8 cellular contexts compared by ENCODE assay signal in genomic region chr18:77131652-77132368, GRCh38. TPM values are rescaled to one million over a fixed set of nuclear protein-coding genes. Genes with fewer than 3 reads are reported as not detected.
A peak's percentile ranks its signal among the peaks of the same experiment; 100 is the strongest.
DNase-seq lines count a peak whose midpoint lies in the region; ATAC-seq, FAIRE-seq and TF ChIP-seq lines count a peak whose summit lies in the region.

No MANE protein-coding gene starts in this region.

- peak overlapping the region; percentile 94 for H3K9ac ChIP-seq in OCI-LY1 (ENCODE audit: low read length)
- no peak overlapping the region for H3K9ac ChIP-seq in iPS-18a (ENCODE audit: low read length)

- H4K20me1 ChIP-seq in OCI-LY1 (ENCODE audit: insufficient read depth, low read length), result no peaks in the 10 kb centered on the region

- H3K79me2 ChIP-seq in OCI-LY1 (ENCODE audit: insufficient read depth, low read length), result peaks cover 47% of the 10 kb centered on the region

- DNase-seq in AG04449 (ENCODE audit: low read depth, low spot score) (no peak), small intestine (peak; percentile 65), superior temporal gyrus (ENCODE audit: extremely low spot score) (no peak)

- H3K27ac ChIP-seq in OCI-LY1 (ENCODE audit: low read depth, low read length, poor library complexity, severe bottlenecking), result peak overlapping the region; percentile 91
- H3K27ac ChIP-seq in angular gyrus (ENCODE audit: low read depth, low read length), result peak overlapping the region; percentile 48
- H3K27ac ChIP-seq in iPS-18a (ENCODE audit: low read length), result no peak overlapping the region
- H3K27ac ChIP-seq in small intestine (ENCODE audit: low read depth in 1 of 2, low read length in 1 of 2), result peak overlapping the region; percentile 93 to 95

- H3K27me3 ChIP-seq in OCI-LY1 (ENCODE audit: insufficient read depth, low read length) (no peaks in the 10 kb centered on the region), iPS-18a (ENCODE audit: control insufficient read depth, insufficient read depth, low read length) (peaks cover 49% of the 10 kb centered on the region), small intestine (ENCODE audit: control insufficient read depth in 2 of 2, insufficient read depth in 2 of 2, low read length in 2 of 2) (no peaks in the 10 kb centered on the region)

- peak; percentile 30 for ATAC-seq in GM18861 (IDR thresholded peaks at IDR 0.05; ENCODE audit: unreplicated experiment)
- peak; percentile 61 for ATAC-seq in HG03025 (IDR thresholded peaks at IDR 0.05; ENCODE audit: low FRiP score, unreplicated experiment)

- H3K4me3 ChIP-seq in AG04449 (ENCODE audit: low read depth, low read length) (peak overlapping the region; percentile 57), OCI-LY1 (ENCODE audit: low read depth, low read length, poor library complexity, severe bottlenecking) (peak overlapping the region; percentile 90), iPS-18a (ENCODE audit: low read length) (peak overlapping the region; percentile 61), small intestine (ENCODE audit: low read depth in 1 of 2, low read length in 2 of 2) (peak overlapping the region; percentile 81 to 93)

- H3K4me2 ChIP-seq in OCI-LY1 (ENCODE audit: low read length), result peak overlapping the region; percentile 89

- CTCF ChIA-PET in AG04449 (lab: Yijun Ruan, JAX), result no interaction called here

- no peak overlapping the region for H2AFZ ChIP-seq in OCI-LY1 (ENCODE audit: low read length)

- 0 to 1% (median 0%) methylated on average over 52 to 76 of the region's 76 CpGs for WGBS in small intestine, 3 donors

- H3K4me1 ChIP-seq in OCI-LY1 (ENCODE audit: insufficient read depth, low read length, severe bottlenecking), result peaks cover 70% of the 10 kb centered on the region
- H3K4me1 ChIP-seq in iPS-18a (ENCODE audit: control insufficient read depth, low read depth, low read length), result no peaks in the 10 kb centered on the region
- H3K4me1 ChIP-seq in small intestine (ENCODE audit: control insufficient read depth in 2 of 2, insufficient read depth in 1 of 2, low read depth in 1 of 2, low read length in 1 of 2), result peaks cover 5 to 9% of the 10 kb centered on the region in 2 donors

- FAIRE-seq in small intestine (lab: Jason Lieb, UNC), result no peak

- H3K9me3 ChIP-seq in OCI-LY1 (ENCODE audit: low read length) (no peaks in the 10 kb centered on the region), iPS-18a (ENCODE audit: control insufficient read depth, low read depth, low read length) (no peaks in the 10 kb centered on the region), small intestine (ENCODE audit: control insufficient read depth, low read depth) (no peaks in the 10 kb centered on the region)

- no peak for TF ChIP-seq CTCF in AG04449 (IDR thresholded peaks at IDR 0.05; ENCODE audit: insufficient read depth, low read length, missing control alignments)
- TF ChIP-seq CTCF in OCI-LY1 (IDR thresholded peaks at IDR 0.05; ENCODE audit: low read length), result no peak

- peaks cover 9% of the 10 kb centered on the region for H3K36me3 ChIP-seq in OCI-LY1 (ENCODE audit: insufficient read depth, low read length)
- no peaks in the 10 kb centered on the region for H3K36me3 ChIP-seq in iPS-18a (ENCODE audit: control insufficient read depth, low read depth, low read length)
- H3K36me3 ChIP-seq in small intestine (ENCODE audit: control insufficient read depth in 2 of 2, insufficient read depth in 2 of 2, low read length in 2 of 2), result no peaks in the 10 kb centered on the region

- POLR2A ChIA-PET in AG04449 (lab: Yijun Ruan, JAX), result no interaction called here

- no peaks in the 10 kb centered on the region for H3K9me2 ChIP-seq in OCI-LY1 (ENCODE audit: low read depth, low read length)

- no peaks in the 10 kb centered on the region; the same call in 1 of the 2 replicates for H3F3A ChIP-seq in OCI-LY1 (ENCODE audit: insufficient read depth, low read length)

RNA-seq across cellular contexts. Expression of gene MBP, which starts 0.8 kb away (rescaled TPM):
- polyA plus RNA-seq in small intestine, result 10 to 100 TPM; 14.3 to 25.1 (median 20.8) TPM
